In the genomic region with DNA sequence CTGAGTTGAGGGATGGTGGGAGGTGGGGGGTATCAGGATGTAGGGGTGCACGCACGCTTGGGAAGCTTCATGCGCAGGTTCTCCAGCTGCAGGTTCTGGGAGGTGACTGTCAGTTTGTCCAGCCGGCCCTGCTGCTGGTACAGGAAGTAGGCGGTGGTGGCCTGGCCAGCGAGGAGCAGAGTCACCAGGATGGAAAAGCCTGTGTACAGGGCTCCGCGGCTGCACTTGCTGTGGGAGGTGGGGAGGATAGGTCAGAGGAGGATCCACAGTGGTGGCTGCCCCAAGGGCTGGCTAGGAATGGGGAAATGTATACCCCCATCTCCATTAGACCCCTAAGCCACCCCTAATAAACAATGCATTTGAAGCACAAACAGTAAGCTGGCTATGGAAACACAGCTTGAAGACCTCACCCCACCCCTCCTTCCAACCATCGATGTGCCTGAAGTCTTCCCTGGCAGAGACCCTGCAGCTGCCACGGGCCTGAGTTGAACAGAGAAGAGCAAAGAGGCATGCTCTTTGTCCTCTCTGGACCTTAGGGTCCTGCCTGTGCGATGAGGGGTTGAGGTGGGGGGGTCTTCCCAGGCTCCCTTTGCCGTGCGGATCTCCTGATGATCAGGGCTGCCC, we compare ENCODE assay signal across 1 cellular context.
TF ChIP-seq lines count a peak whose summit lies in the region.

No MANE protein-coding gene starts in this region.

TF ChIP-seq in GM12891, 5 proteins besides CTCF, POLR2A, EP300 and RAD21 (continued from another document):
- TF ChIP-seq SPI1 (IDR thresholded peaks at IDR 0.05; ENCODE audit: low read depth, low read length) = no peak
- TF ChIP-seq TAF1 (IDR thresholded peaks at IDR 0.05; ENCODE audit: low read depth, low read length) = no peak
